Comparison of ENCODE assay signal across 1 cellular context in the genomic region with DNA sequence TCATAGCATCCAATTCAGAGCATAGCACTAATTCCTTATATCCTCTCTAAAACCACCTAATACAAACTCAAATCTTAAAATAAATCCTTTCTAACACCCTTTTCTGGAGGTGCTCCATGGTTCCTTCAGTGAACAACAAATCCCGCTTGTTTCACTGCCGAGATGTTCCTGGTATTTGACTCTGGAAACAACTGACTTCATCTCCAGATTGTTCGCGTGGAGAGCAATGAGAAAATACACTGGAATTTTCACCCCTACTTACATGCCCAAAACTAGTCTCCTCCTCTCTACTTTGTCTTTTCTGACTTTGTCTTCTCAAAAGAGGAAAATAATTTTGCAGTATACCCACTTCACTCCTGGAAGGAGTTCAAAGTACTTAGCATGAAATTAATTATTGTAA.
TF ChIP-seq lines count a peak whose summit lies in the region.

No MANE protein-coding gene starts in this region.

TF ChIP-seq in GM23338, 12 proteins besides CTCF, POLR2A, EP300 and RAD21 (continued from another document):
- TF ChIP-seq JUNB (IDR thresholded peaks at IDR 0.05; ENCODE audit: unreplicated experiment) (no peak), CREB1 (CRISPR knock-in tag; IDR thresholded peaks at IDR 0.05; ENCODE audit: low read depth) (no peak), STAT1 (IDR thresholded peaks at IDR 0.05; ENCODE audit: unreplicated experiment) (no peak), ZNF114 (CRISPR knock-in tag; IDR thresholded peaks at IDR 0.05) (no peak)
TF ChIP-seq in GM23338: peak in this region for 0.
